Comparison of ENCODE assay signal across 10 cellular contexts in genomic region chr22:39503590-39503989, GRCh38. TPM values are rescaled to one million over a fixed set of nuclear protein-coding genes. Genes with fewer than 3 reads are reported as not detected.
DNase-seq lines count a peak whose midpoint lies in the region; ATAC-seq and TF ChIP-seq lines count a peak whose summit lies in the region.
"Had no signal": no experiment of that assay in that cellular context is flagged by ENCODE, and none has a peak within 500 bp of the region (broad histone marks: within the 10 kb centered on the region; RNA-seq: fewer than 3 reads in every experiment).

No MANE protein-coding gene starts in this region.

- H3K4me1 Mint-ChIP-seq in endodermal cell: peaks cover 24% of the 10 kb centered on the region

- DNase-seq in OCI-LY7 (ENCODE audit: low spot score) (peak; percentile 28), endodermal cell (no peak), sigmoid colon (no peak), NCI-H82 (lab: John Stamatoyannopoulos, UW) (no peak)
- DNase-seq: NCI-H2171 treated with DMSO at 0.1 percent for 48 hours had no signal

- peaks cover 43% of the 10 kb centered on the region for H3K36me3 Mint-ChIP-seq in endodermal cell (ENCODE audit: low read depth)

- H3K9me3 Mint-ChIP-seq in endodermal cell: no peaks in the 10 kb centered on the region

- H3K27ac Mint-ChIP-seq in endodermal cell: no peak overlapping the region

- CTCF ChIA-PET in OCI-LY7 (lab: Charles Lee; ENCODE audit: unreplicated experiment): no interaction called here

- H3K4me3 ChIP-seq in OCI-LY7 (ENCODE audit: low read depth, low read length, poor library complexity, severe bottlenecking) (peak overlapping the region; percentile 87), endodermal cell (ENCODE audit: low read length) (peak overlapping the region; percentile 96), sigmoid colon (peak overlapping the region in 3 of 4 donors; percentile 99 to 100 (median 100))

- ATAC-seq in GM21526 (IDR thresholded peaks at IDR 0.05; ENCODE audit: low FRiP score, unreplicated experiment) (no peak), HG02970 (IDR thresholded peaks at IDR 0.05; ENCODE audit: low FRiP score, unreplicated experiment) (no peak)

- peaks cover 20% of the 10 kb centered on the region for H4K20me1 ChIP-seq in OCI-LY7 (ENCODE audit: insufficient read depth, low read length)

- H3K9me2 ChIP-seq in OCI-LY7 (ENCODE audit: insufficient read depth, low read length): no peaks in the 10 kb centered on the region

- no peak overlapping the region for H3K9ac ChIP-seq in endodermal cell (ENCODE audit: extremely low read depth, low read length, poor library complexity, severe bottlenecking)

- TF ChIP-seq CTCF in GM12873 (IDR thresholded peaks at IDR 0.05; ENCODE audit: insufficient read depth, low read depth, low read length, missing control alignments) (peak; percentile 27), OCI-LY7 (conservative IDR thresholded peaks at IDR 0.05; ENCODE audit: low read length) (peak; percentile 36; the same call in 1 of the 2 replicates), endodermal cell (conservative IDR thresholded peaks at IDR 0.05) (no peak), sigmoid colon (IDR thresholded peaks at IDR 0.05) (no peak)

- TF ChIP-seq EP300 in sigmoid colon (IDR thresholded peaks at IDR 0.05): no peak

- peaks cover 51% of the 10 kb centered on the region for H3K79me2 ChIP-seq in OCI-LY7 (ENCODE audit: insufficient read depth, low read depth, low read length)

- no peak for TF ChIP-seq POLR2A in sigmoid colon (IDR thresholded peaks at IDR 0.05)

- H3K27me3 Mint-ChIP-seq in endodermal cell (ENCODE audit: insufficient read depth): peaks cover 44% of the 10 kb centered on the region

- H3K4me3 Mint-ChIP-seq in endodermal cell: peak overlapping the region; percentile 87

- H3K9me3 ChIP-seq in OCI-LY7 (ENCODE audit: low read length): no peaks in the 10 kb centered on the region
- no peaks in the 10 kb centered on the region for H3K9me3 ChIP-seq in endodermal cell (ENCODE audit: control insufficient read depth, low read length)
- H3K9me3 ChIP-seq in sigmoid colon: no peaks in the 10 kb centered on the region
- H3K9me3 ChIP-seq: adrenal gland had no signal

- H3K27ac ChIP-seq in OCI-LY7 (ENCODE audit: low read depth, low read length, poor library complexity, severe bottlenecking) (peak overlapping the region; percentile 45), endodermal cell (ENCODE audit: low read depth, low read length) (no peak overlapping the region), sigmoid colon (peak overlapping the region in 2 of 4 donors; percentile 14 to 81)

- H3K4me2 ChIP-seq in OCI-LY7 (ENCODE audit: low read length): peak overlapping the region; percentile 87

- BruUV-seq in OCI-LY7 (replicated peaks; lab: Mats Ljungman, UMichigan): no TSS peak

- intact Hi-C loops in OCI-LY7 (cut with micrococcal nuclease; ENCODE audit: unreplicated experiment): no loop called here
- intact Hi-C loops in sigmoid colon (cut with DNase I): loop anchor here (2.0 kb wide), 1 partner anchor 15 kb away; no protein-coding TSS in a partner anchor

- peaks cover 56% of the 10 kb centered on the region for H3K36me3 ChIP-seq in OCI-LY7 (ENCODE audit: insufficient read depth, low read length)
- peaks cover 51% of the 10 kb centered on the region for H3K36me3 ChIP-seq in endodermal cell (ENCODE audit: control insufficient read depth, insufficient read depth, low read length)
- H3K36me3 ChIP-seq in sigmoid colon: peaks cover 14 to 48% (median 31%) of the 10 kb centered on the region in 4 donors

- peaks cover 20% of the 10 kb centered on the region for H3K4me1 ChIP-seq in OCI-LY7 (ENCODE audit: insufficient read depth, low read length, poor library complexity, severe bottlenecking)
- peaks cover 16% of the 10 kb centered on the region for H3K4me1 ChIP-seq in endodermal cell (ENCODE audit: control insufficient read depth, insufficient read depth, low read length)
- peaks cover 0 to 42% (median 29%) of the 10 kb centered on the region in 4 donors for H3K4me1 ChIP-seq in sigmoid colon

- POLR2A ChIA-PET in OCI-LY7 (lab: Charles Lee): interaction anchor here (0.8 kb wide), 1 partner anchor 13 kb away, joined by 3 read pairs; no protein-coding TSS in a partner anchor

- H3K27me3 ChIP-seq in endodermal cell (ENCODE audit: control insufficient read depth, insufficient read depth, low read length, poor library complexity, severe bottlenecking) (no peaks in the 10 kb centered on the region), sigmoid colon (no peaks in the 10 kb centered on the region)
- H3K27me3 ChIP-seq: adrenal gland had no signal

- H2AFZ ChIP-seq in OCI-LY7 (ENCODE audit: low read length): no peak overlapping the region

- 89 to 94% methylated on average over 5 to 6 of the region's 7 CpGs for WGBS in endodermal cell (ENCODE audit: insufficient coverage in 1 of 2, insufficient read length in 1 of 2), 2 experiments
- WGBS in sigmoid colon, 2 donors: 52 to 58% methylated on average over 7 of the region's 7 CpGs

RNA-seq across cellular contexts. Expression of gene MIEF1, which starts 1.5 kb away (rescaled TPM):
- 32.5 and 34.1 TPM in 2 replicates for total RNA-seq in OCI-LY7 (2014; rRNA removed; shearing (Covaris generic))
- total RNA-seq in OCI-LY7 (2022) (51.9 and 55.0 TPM in 2 replicates), endodermal cell (10 to 100 TPM; 36.0 to 43.3 TPM), sigmoid colon (10 to 100 TPM; 11.8 to 19.7 (median 14.2) TPM)
- 28.1 TPM for polyA plus RNA-seq in endodermal cell (2013, experiment 1 of 2)
- 26.6 TPM for polyA plus RNA-seq in endodermal cell (2013, experiment 2 of 2)
- polyA plus RNA-seq in sigmoid colon: 10 to 100 TPM in 2 of 3 donors, 1 to 10 TPM in 1; 9.0 to 25.4 (median 11.6) TPM

RNA-seq across cellular contexts. Expression of gene ATF4, which starts 16.8 kb away (rescaled TPM):
- 716 and 720 TPM in 2 replicates for total RNA-seq in OCI-LY7 (2014; rRNA removed; shearing (Covaris generic))
- total RNA-seq in OCI-LY7 (2022) (732 and 779 TPM in 2 replicates), endodermal cell (100 to 1,000 TPM; 335 to 341 TPM), sigmoid colon (100 to 1,000 TPM; 483 to 651 (median 631) TPM)
- 370 TPM for polyA plus RNA-seq in endodermal cell (2013, experiment 1 of 2)
- polyA plus RNA-seq in endodermal cell (2013, experiment 2 of 2): 330 TPM
- polyA plus RNA-seq in sigmoid colon: 100 to 1,000 TPM; 423 to 446 (median 444) TPM

RNA-seq across cellular contexts. Expression of gene RPS19BP1, which starts 29.0 kb away (rescaled TPM):
- 148 and 185 TPM in 2 replicates for total RNA-seq in OCI-LY7 (2014; rRNA removed; shearing (Covaris generic))
- total RNA-seq in OCI-LY7 (2022): 78.6 and 88.1 TPM in 2 replicates
- total RNA-seq in endodermal cell: 10 to 100 TPM; 65.5 to 70.3 TPM
- polyA plus RNA-seq in endodermal cell (2013, experiment 1 of 2): 66.1 TPM
- polyA plus RNA-seq in endodermal cell (2013, experiment 2 of 2): 59.9 TPM
- 100 to 1,000 TPM; 148 to 217 (median 189) TPM for total RNA-seq in sigmoid colon
- polyA plus RNA-seq in sigmoid colon: 100 to 1,000 TPM; 176 to 180 (median 180) TPM

RNA-seq across cellular contexts. Expression of gene MGAT3, which starts 46.8 kb away (rescaled TPM):
- 15.4 and 16.3 TPM in 2 replicates for total RNA-seq in OCI-LY7 (2014; rRNA removed; shearing (Covaris generic))
- total RNA-seq in OCI-LY7 (2022) (34.1 and 44.3 TPM in 2 replicates), endodermal cell (10 to 100 TPM in 1 of 2 donors, 1 to 10 TPM in 1; 9.0 to 16.7 TPM), sigmoid colon (1 to 10 TPM in 3 of 4 donors, under 1 TPM in 1; 0.99 to 1.4 (median 1.2) TPM)
- 14.9 TPM for polyA plus RNA-seq in endodermal cell (2013, experiment 1 of 2)
- 12.0 TPM for polyA plus RNA-seq in endodermal cell (2013, experiment 2 of 2)
- 1 to 10 TPM in 1 of 3 donors, under 1 TPM in 2; 0.60 to 8.1 (median 0.92) TPM for polyA plus RNA-seq in sigmoid colon
- total RNA-seq: pulmonary artery endothelial cell had no signal

Comparison
In these comparisons a context has a peak if more than half of its experiments do, and no peak if none do; other contexts are left out.
1. CTCF ChIP-seq: peak in GM12873 (single experiment) and OCI-LY7 (single experiment); none in endodermal cell (single experiment) and sigmoid colon (0 of 4).
2. Peak in every context shown above with its lines, with median percentiles within 50 percentile points of each other: H3K4me3 ChIP-seq.